In genomic region chr2:232418466-232419244, GRCh38 we compare ENCODE assay signal across 9 cellular contexts. TPM values are rescaled to one million over a fixed set of nuclear protein-coding genes. Genes with fewer than 3 reads are reported as not detected.
DNase-seq lines count a peak whose midpoint lies in the region; ATAC-seq and TF ChIP-seq lines count a peak whose summit lies in the region.
"Had no signal": no experiment of that assay in that cellular context is flagged by ENCODE, and none has a peak within 500 bp of the region (broad histone marks: within the 10 kb centered on the region; RNA-seq: fewer than 3 reads in every experiment).

No MANE protein-coding gene starts in this region.

- no peak for ATAC-seq in HG03135 (IDR thresholded peaks at IDR 0.05; ENCODE audit: unreplicated experiment)

- DNase-seq in GM03348 (ENCODE audit: low spot score) (peak; percentile 48), NCI-H69 (lab: John Stamatoyannopoulos, UW) (peak; percentile 6), epithelial cell of proximal tubule (ENCODE audit: low read depth) (no peak), retinal pigment epithelial cell (ENCODE audit: low read depth) (no peak), kidney glomerular epithelial cell (lab: John Stamatoyannopoulos, UW) (no peak), NOMO-1 (lab: John Stamatoyannopoulos, UW; ENCODE audit: unreplicated experiment in 2 of 2) (no peak)
- DNase-seq in activated CD8-positive, alpha-beta memory T cell treated with anti-CD3 and anti-CD28 coated beads for 24 hours: no peak

- H3K4me3 ChIP-seq in epithelial cell of proximal tubule (ENCODE audit: low read depth, low read length) (peak overlapping the region; percentile 20), retinal pigment epithelial cell (ENCODE audit: low read length) (peak overlapping the region; percentile 25)

- TF ChIP-seq CTCF in epithelial cell of proximal tubule (conservative IDR thresholded peaks at IDR 0.05; ENCODE audit: low read depth, low read length) (no peak), retinal pigment epithelial cell (conservative IDR thresholded peaks at IDR 0.05; ENCODE audit: low read depth, low read length) (no peak)

RNA-seq across cellular contexts. Expression of gene ALPG, which starts 12.0 kb away (rescaled TPM):
- total RNA-seq in epithelial cell of proximal tubule: not detected in 2 replicates
- total RNA-seq: temporal lobe had no signal

RNA-seq across cellular contexts. Expression of gene ALPI, which starts 37.3 kb away (rescaled TPM):
- total RNA-seq in epithelial cell of proximal tubule: not detected in 2 replicates
- total RNA-seq: temporal lobe had no signal

RNA-seq across cellular contexts. Expression of gene ALPP, which starts 40.1 kb away (rescaled TPM):
- not detected in 2 replicates for total RNA-seq in epithelial cell of proximal tubule
- total RNA-seq: temporal lobe had no signal

Comparison
In these comparisons a context has a peak if more than half of its experiments do, and no peak if none do; other contexts are left out.
1. DNase-seq: peak in GM03348 (single experiment) and NCI-H69 (single experiment); none in epithelial cell of proximal tubule (single experiment), retinal pigment epithelial cell (single experiment), kidney glomerular epithelial cell (single experiment), NOMO-1 (0 of 2) and activated CD8-positive, alpha-beta memory T cell treated with anti-CD3 and anti-CD28 coated beads for 24 hours (single experiment).